Comparison of ENCODE assay signal across 8 cellular contexts in the genomic region with DNA sequence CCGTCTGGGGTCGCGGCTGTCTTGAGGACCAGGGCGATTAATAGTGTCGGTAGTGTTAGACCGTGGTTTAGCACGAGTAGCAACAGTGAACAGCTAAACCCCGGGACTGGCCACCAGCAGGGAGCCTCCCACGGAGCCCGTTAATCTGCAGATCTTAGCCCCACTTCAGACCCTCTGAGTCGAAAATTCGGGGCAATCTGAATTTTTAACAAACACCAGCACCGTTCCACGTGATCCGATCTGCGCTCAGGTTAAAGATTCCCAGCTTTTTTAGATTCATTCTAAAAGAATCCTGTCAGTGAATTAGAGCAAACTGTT. TPM values are rescaled to one million over a fixed set of nuclear protein-coding genes. Genes with fewer than 3 reads are reported as not detected.
DNase-seq lines count a peak whose midpoint lies in the region; ATAC-seq and TF ChIP-seq lines count a peak whose summit lies in the region.

No MANE protein-coding gene starts in this region.

- H2BK5ac ChIP-seq in mesendoderm (ENCODE audit: low read length), result peak overlapping the region; percentile 86

- intact Hi-C loops in left cardiac atrium (cut with DNase I), result no loop called here
- intact Hi-C loops in lower leg skin (cut with DNase I; ENCODE audit: low total_unique reads), result no loop called here

- no peak for ATAC-seq in left cardiac atrium
- ATAC-seq in GM18867 (IDR thresholded peaks at IDR 0.05; ENCODE audit: unreplicated experiment), result no peak

- H2BK15ac ChIP-seq in mesendoderm (replicated peaks; ENCODE audit: low read depth), result no peak overlapping the region

- TF ChIP-seq CTCF in right atrium auricular region (IDR thresholded peaks at IDR 0.05), result no peak
- no peak for TF ChIP-seq CTCF in astrocyte of the spinal cord (IDR thresholded peaks at IDR 0.05; ENCODE audit: low read depth, low read length)
- no peak for TF ChIP-seq CTCF in lower leg skin (IDR thresholded peaks at IDR 0.05)

- peak overlapping the region; percentile 50 for H3K4ac ChIP-seq in mesendoderm (ENCODE audit: low read depth, low read length)

- peaks cover 2% of the 10 kb centered on the region for H3K79me1 ChIP-seq in mesendoderm (ENCODE audit: low read length)

- H4K8ac ChIP-seq in mesendoderm (ENCODE audit: low read depth, low read length), result peak overlapping the region; percentile 30

- H3K4me3 ChIP-seq in right atrium auricular region (peak overlapping the region; percentile 89 to 100), astrocyte of the spinal cord (ENCODE audit: low read depth, low read length) (peak overlapping the region; percentile 96), mesendoderm (ENCODE audit: low read length) (no peak overlapping the region), lower leg skin (ENCODE audit: low read depth, poor library complexity, severe bottlenecking) (no peak overlapping the region)

- H3K18ac ChIP-seq in mesendoderm (ENCODE audit: low read length), result peak overlapping the region; percentile 85

- TF ChIP-seq POLR2A in lower leg skin (IDR thresholded peaks at IDR 0.05), result no peak

- H3K9ac ChIP-seq in mesendoderm (ENCODE audit: low read length), result peak overlapping the region; percentile 79

- H3K27ac ChIP-seq in right atrium auricular region, result peak overlapping the region; percentile 97
- peak overlapping the region; percentile 79 for H3K27ac ChIP-seq in mesendoderm (ENCODE audit: low read depth, low read length)

- H4K5ac ChIP-seq in mesendoderm (ENCODE audit: low read length), result no peak overlapping the region

- H2AK5ac ChIP-seq in mesendoderm (ENCODE audit: low read length), result no peak overlapping the region

- H3K27me3 ChIP-seq in right atrium auricular region (no peaks in the 10 kb centered on the region), mesendoderm (ENCODE audit: insufficient read depth, low read length, poor library complexity) (no peaks in the 10 kb centered on the region)

- no peaks in the 10 kb centered on the region for H3K9me3 ChIP-seq in right atrium auricular region

- no CpG with 5 or more reads among the region's 16 CpGs for WGBS in mesendoderm (ENCODE audit: extremely low coverage, insufficient coverage, low lambda C conversion rate)
- WGBS in lower leg skin, 2 donors, result 16 to 22% methylated on average over 14 to 16 of the region's 16 CpGs

- in situ Hi-C loops in astrocyte of the spinal cord (cut with HindIII; ENCODE audit: low sequenced_read_pairs), result no loop called here

- no peak overlapping the region for H3K23ac ChIP-seq in mesendoderm (ENCODE audit: low read length)

- peaks cover 20% of the 10 kb centered on the region for H3K36me3 ChIP-seq in right atrium auricular region
- no peaks in the 10 kb centered on the region for H3K36me3 ChIP-seq in mesendoderm (ENCODE audit: control insufficient read depth, insufficient read depth, low read length)

- H3K79me2 ChIP-seq in mesendoderm (ENCODE audit: control insufficient read depth, insufficient read depth, low read length), result peaks cover 34% of the 10 kb centered on the region

- H2BK120ac ChIP-seq in mesendoderm (ENCODE audit: low read depth, low read length), result no peak overlapping the region

- peak overlapping the region; percentile 38 for H3K4me2 ChIP-seq in mesendoderm (ENCODE audit: low read length)

- DNase-seq in right atrium auricular region (ENCODE audit: low spot score) (no peak), left cardiac atrium (no peak), astrocyte of the spinal cord (ENCODE audit: low read depth, low spot score) (no peak), mesendoderm (no peak), lower leg skin (ENCODE audit: low spot score in 2 of 2) (no peak), GOT3 (lab: John Stamatoyannopoulos, UW) (no peak)
- no peak for DNase-seq in activated CD4-positive, alpha-beta T cell treated with anti-CD3 and anti-CD28 coated beads for 1 hour

- H3K56ac ChIP-seq in mesendoderm (ENCODE audit: low read length), result peak overlapping the region; percentile 100

- H3K4me1 ChIP-seq in right atrium auricular region, result peaks cover 0 to 37% of the 10 kb centered on the region in 2 donors
- peaks cover 3% of the 10 kb centered on the region for H3K4me1 ChIP-seq in mesendoderm (ENCODE audit: control insufficient read depth, low read depth, low read length)

RNA-seq across cellular contexts. Expression of a gene that starts 0.5 kb away (rescaled TPM):
- total RNA-seq in right atrium auricular region (1,000 to 10,000 TPM in 1 of 2 donors, 100 to 1,000 TPM in 1; 785 to 1,543 TPM), left cardiac atrium (1,000 to 10,000 TPM; 1,001 to 1,121 TPM), lower leg skin (100 to 1,000 TPM; 355 to 540 (median 419) TPM)
- polyA plus RNA-seq in mesendoderm (2013, experiment 1 of 2), result 381 TPM
- polyA plus RNA-seq in mesendoderm (2013, experiment 2 of 2), result 380 TPM

RNA-seq across cellular contexts. Expression of a gene that starts 5.6 kb away (rescaled TPM):
- total RNA-seq in right atrium auricular region, result 10 to 100 TPM; 12.5 to 16.8 TPM
- 1 to 10 TPM; 7.6 to 8.5 TPM for total RNA-seq in left cardiac atrium
- polyA plus RNA-seq in mesendoderm (2013, experiment 1 of 2), result 148 TPM
- 213 TPM for polyA plus RNA-seq in mesendoderm (2013, experiment 2 of 2)
- total RNA-seq in lower leg skin, result 10 to 100 TPM; 10.2 to 33.1 (median 21.8) TPM

RNA-seq across cellular contexts. Expression of a gene that starts 26.5 kb away (rescaled TPM):
- total RNA-seq in right atrium auricular region, result 1 to 10 TPM; 3.4 to 3.9 TPM
- total RNA-seq in left cardiac atrium, result 1 to 10 TPM; 2.5 to 3.2 TPM
- 1.7 TPM for polyA plus RNA-seq in mesendoderm (2013, experiment 1 of 2)
- polyA plus RNA-seq in mesendoderm (2013, experiment 2 of 2), result 1.9 TPM
- 10 to 100 TPM in 3 of 4 donors, 1 to 10 TPM in 1; 9.3 to 12.4 (median 11.1) TPM for total RNA-seq in lower leg skin

Comparison
In these comparisons a context has a peak if more than half of its experiments do, and no peak if none do; other contexts are left out.
1. H3K4me3 ChIP-seq: peak in right atrium auricular region (2 of 2) and astrocyte of the spinal cord (single experiment); none in mesendoderm (single experiment) and lower leg skin (single experiment).